Comparison of ENCODE assay signal across 23 cellular contexts in the genomic region with DNA sequence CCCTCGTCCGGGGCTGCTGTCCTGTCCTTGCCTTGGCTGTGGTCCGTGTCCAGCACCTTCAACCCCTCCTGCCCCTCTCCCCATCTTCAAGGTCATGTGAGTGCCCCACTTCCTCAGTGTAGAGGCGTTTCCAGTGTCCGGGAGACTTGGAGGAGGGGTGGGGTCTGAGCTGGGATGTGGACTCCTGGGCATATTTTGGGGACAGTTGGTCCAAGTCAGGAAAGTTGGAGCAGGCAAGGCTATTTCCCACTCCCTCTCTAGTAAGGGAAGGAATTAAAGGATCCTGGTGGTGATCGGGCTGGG. TPM values are rescaled to one million over a fixed set of nuclear protein-coding genes. Genes with fewer than 3 reads are reported as not detected.
DNase-seq lines count a peak whose midpoint lies in the region; ATAC-seq, FAIRE-seq and TF ChIP-seq lines count a peak whose summit lies in the region.
"Had no signal": no experiment of that assay in that cellular context is flagged by ENCODE, and none has a peak within 500 bp of the region (broad histone marks: within the 10 kb centered on the region; RNA-seq: fewer than 3 reads in every experiment).

No MANE protein-coding gene starts in this region.

- no peak overlapping the region for H2AFZ ChIP-seq in HepG2 (ENCODE audit: low read length)

- in situ Hi-C loops in HepG2 (cut with HindIII; ENCODE audit: extremely low pct_ligation_motif_present, low pct_unique_long_range_greater_than_20kb) = no loop called here

- H3K79me2 ChIP-seq in HepG2 (ENCODE audit: insufficient read depth, low read length) = peaks cover 59% of the 10 kb centered on the region

- peaks cover 2% of the 10 kb centered on the region for H3K36me3 Mint-ChIP-seq in activated naive CD8-positive, alpha-beta T cell
- H3K36me3 Mint-ChIP-seq in activated naive CD8-positive, alpha-beta T cell treated with anti-CD3 and anti-CD28 coated beads for 36 hours = peaks cover 2% of the 10 kb centered on the region
- H3K36me3 Mint-ChIP-seq in T-helper 17 cell (ENCODE audit: low read depth) = no peaks in the 10 kb centered on the region

- no peak overlapping the region for H3K27ac Mint-ChIP-seq in activated naive CD8-positive, alpha-beta T cell
- H3K27ac Mint-ChIP-seq in activated naive CD8-positive, alpha-beta T cell treated with anti-CD3 and anti-CD28 coated beads for 36 hours = no peak overlapping the region
- no peak overlapping the region for H3K27ac Mint-ChIP-seq in T-helper 17 cell
- H3K27ac Mint-ChIP-seq: activated CD4-positive, alpha-beta T cell treated with anti-CD3 and anti-CD28 coated beads for 36 hours; activated naive CD4-positive, alpha-beta T cell treated with anti-CD3 and anti-CD28 coated beads for 36 hours had no signal

- 92% methylated on average over 4 of the region's 6 CpGs for WGBS in HepG2 (ENCODE audit: low lambda C conversion rate)

- POLR2A ChIA-PET in HepG2 (lab: Yijun Ruan, JAX) = interaction anchor here (1.6 kb wide), 1 partner anchor 16 kb away, joined by 3 read pairs; no protein-coding TSS in a partner anchor

- TF ChIP-seq RAD21 in HepG2 (CRISPR knock-in tag; IDR thresholded peaks at IDR 0.05) = no peak

- peaks cover 25% of the 10 kb centered on the region for H3K4me1 Mint-ChIP-seq in activated naive CD8-positive, alpha-beta T cell (ENCODE audit: low read depth)
- peaks cover 12% of the 10 kb centered on the region for H3K4me1 Mint-ChIP-seq in activated naive CD8-positive, alpha-beta T cell treated with anti-CD3 and anti-CD28 coated beads for 36 hours
- peaks cover 22% of the 10 kb centered on the region for H3K4me1 Mint-ChIP-seq in T-helper 17 cell

- H3K4me1 ChIP-seq in HepG2 (ENCODE audit: insufficient read depth, low read length) (peaks cover 56% of the 10 kb centered on the region), skeletal muscle satellite cell (ENCODE audit: control insufficient read depth, insufficient read depth, low read length) (peaks cover 28% of the 10 kb centered on the region)

- no peaks in the 10 kb centered on the region for H3K27me3 Mint-ChIP-seq in activated naive CD8-positive, alpha-beta T cell
- no peaks in the 10 kb centered on the region for H3K27me3 Mint-ChIP-seq in activated naive CD8-positive, alpha-beta T cell treated with anti-CD3 and anti-CD28 coated beads for 36 hours
- no peaks in the 10 kb centered on the region for H3K27me3 Mint-ChIP-seq in T-helper 17 cell
- H3K27me3 Mint-ChIP-seq: activated CD4-positive, alpha-beta T cell treated with anti-CD3 and anti-CD28 coated beads for 36 hours had no signal

- no peak for FAIRE-seq in HepG2 (lab: Jason Lieb, UNC)
- FAIRE-seq: A549, HTR-8/SVneo had no signal

- intact Hi-C loops in HepG2 (cut with micrococcal nuclease; ENCODE audit: unreplicated experiment) = no loop called here

- peaks cover 38% of the 10 kb centered on the region for H4K20me1 ChIP-seq in HepG2 (ENCODE audit: insufficient read depth, low read length)

- H3K27me3 ChIP-seq in HepG2 (ENCODE audit: control insufficient read depth in 1 of 2, insufficient read depth in 2 of 2, low read length in 2 of 2) = peaks cover 0 to 11% of the 10 kb centered on the region in 2 experiments; a peak in 1 of 5 replicates
- no peaks in the 10 kb centered on the region for H3K27me3 ChIP-seq in skeletal muscle satellite cell (ENCODE audit: control insufficient read depth, insufficient read depth, low read length)
- H3K27me3 ChIP-seq: MG63, uterus had no signal

- ATAC-seq in T-helper 17 cell = no peak
- no peak for ATAC-seq in HepG2
- ATAC-seq: A549; activated CD4-positive, alpha-beta T cell treated with anti-CD3 and anti-CD28 coated beads for 36 hours had no signal

- CTCF ChIA-PET in HepG2 (lab: Yijun Ruan, JAX; ENCODE audit: low intra/inter-chr PET ratio, low total read pairs) = no interaction called here

- H3K36me3 ChIP-seq in HepG2 (replicated peaks in 1 of 2; ENCODE audit: control insufficient read depth in 1 of 2, insufficient read depth in 2 of 2, low read length in 2 of 2) (peaks cover 2 to 9% of the 10 kb centered on the region in 2 experiments; a peak in 2 of 5 replicates), skeletal muscle satellite cell (ENCODE audit: insufficient read depth, low read length) (no peaks in the 10 kb centered on the region)
- H3K36me3 ChIP-seq: MG63, uterus had no signal

- H3K4me2 ChIP-seq in HepG2 (ENCODE audit: low read depth, low read length) (peak overlapping the region; percentile 46; the same call in 1 of the 2 replicates), skeletal muscle satellite cell (ENCODE audit: low read length) (peak overlapping the region; percentile 66)
- H3K4me2 ChIP-seq: A549 had no signal

- peak overlapping the region; percentile 23 for H3K4me3 Mint-ChIP-seq in activated naive CD8-positive, alpha-beta T cell
- H3K4me3 Mint-ChIP-seq in activated naive CD8-positive, alpha-beta T cell treated with anti-CD3 and anti-CD28 coated beads for 36 hours = no peak overlapping the region
- H3K4me3 Mint-ChIP-seq in T-helper 17 cell = peak overlapping the region; percentile 45
- H3K4me3 Mint-ChIP-seq: activated CD4-positive, alpha-beta T cell treated with anti-CD3 and anti-CD28 coated beads for 36 hours; activated naive CD4-positive, alpha-beta T cell treated with anti-CD3 and anti-CD28 coated beads for 36 hours had no signal

- no peak for TF ChIP-seq POLR2A in HepG2 (IDR thresholded peaks at IDR 0.05; ENCODE audit: insufficient read depth in 1 of 2, low read depth in 2 of 2, low read length in 2 of 2)

- H3K9ac ChIP-seq in HepG2 (ENCODE audit: insufficient read depth, low read depth, low read length) (peak overlapping the region; percentile 25; the same call in 1 of the 2 replicates), skeletal muscle satellite cell (ENCODE audit: low read depth, low read length) (no peak overlapping the region)

- no peaks in the 10 kb centered on the region for H3K9me3 ChIP-seq in T-helper 17 cell (ENCODE audit: control insufficient read depth, low read length, poor library complexity, severe bottlenecking)
- no peaks in the 10 kb centered on the region for H3K9me3 ChIP-seq in HepG2 (ENCODE audit: low read length)
- no peaks in the 10 kb centered on the region for H3K9me3 ChIP-seq in skeletal muscle satellite cell (replicated peaks; ENCODE audit: low read length)
- H3K9me3 ChIP-seq: A549, MG63, uterus had no signal

- no TSS peak for BruUV-seq in HepG2 (replicated peaks; lab: Mats Ljungman, UMichigan)

- no peak for DNase-seq in activated naive CD8-positive, alpha-beta T cell treated with anti-CD3 and anti-CD28 coated beads for 36 hours
- DNase-seq in T-helper 17 cell (no peak), HepG2 (ENCODE audit: low spot score) (no peak), dedifferentiated amniotic fluid mesenchymal stem cell (ENCODE audit: extremely low spot score) (no peak), NCI-H1105 (lab: John Stamatoyannopoulos, UW) (no peak)
- no peak for DNase-seq in stimulated activated CD4-positive, alpha-beta T cell treated with anti-CD3 and anti-CD28 coated beads, Interleukin-4, amount 100 ng/mL, for 1 hour
- DNase-seq: activated CD4-positive, alpha-beta T cell treated with anti-CD3 and anti-CD28 coated beads for 36 hours; activated CD8-positive, alpha-beta memory T cell treated with anti-CD3 and anti-CD28 coated beads, Interleukin-2, amount 50 U/mL, for 48 hours; activated naive CD4-positive, alpha-beta T cell treated with anti-CD3 and anti-CD28 coated beads for 36 hours; Calu3; GF-D8; H7; MG63; NCI-H187 treated with DMSO at 0.1 percent for 48 hours; NCI-H446 treated with DMSO at 0.1 percent for 48 hours; retina; SHP77; T1000; uterus had no signal

- no peaks in the 10 kb centered on the region for H3K9me3 Mint-ChIP-seq in activated naive CD8-positive, alpha-beta T cell (ENCODE audit: low read depth)
- H3K9me3 Mint-ChIP-seq in activated naive CD8-positive, alpha-beta T cell treated with anti-CD3 and anti-CD28 coated beads for 36 hours = no peaks in the 10 kb centered on the region
- H3K9me3 Mint-ChIP-seq: activated naive CD4-positive, alpha-beta T cell treated with anti-CD3 and anti-CD28 coated beads for 36 hours had no signal

- peak overlapping the region in 2 of 3 experiments; percentile 7 to 16; a peak in 1 of 6 replicates for H3K4me3 ChIP-seq in HepG2 (replicated peaks in 1 of 3; ENCODE audit: insufficient read depth in 1 of 3, low read depth in 2 of 3, low read length in 3 of 3)
- peak overlapping the region; percentile 39 for H3K4me3 ChIP-seq in skeletal muscle satellite cell (ENCODE audit: low read length)
- H3K4me3 ChIP-seq: A549, MG63, uterus had no signal

- TF ChIP-seq EP300 in HepG2 (IDR thresholded peaks at IDR 0.05; ENCODE audit: low read depth in 2 of 2, low read length in 2 of 2) = no peak
- no peak for TF ChIP-seq EP300 in HepG2 (CRISPR knock-in tag; IDR thresholded peaks at IDR 0.05; ENCODE audit: borderline replicate concordance)

- TF ChIP-seq CTCF in HepG2 (CRISPR knock-in tag; IDR thresholded peaks at IDR 0.05) = no peak

- no peak overlapping the region for H3K27ac ChIP-seq in HepG2 (ENCODE audit: extremely low read length, insufficient read depth, low read length)
- H3K27ac ChIP-seq: A549, uterus had no signal

RNA-seq across cellular contexts. Expression of a gene that starts 3.0 kb away (rescaled TPM):
- 10 to 100 TPM; 19.7 to 21.2 TPM for total RNA-seq in activated naive CD8-positive, alpha-beta T cell treated with anti-CD3 and anti-CD28 coated beads for 36 hours
- total RNA-seq in T-helper 17 cell = 10 to 100 TPM; 31.3 to 38.0 TPM
- total RNA-seq in HepG2 (2016; rRNA removed; fragmentation: Illumina TruSeq; extraction: Trizol) = 24.2 and 28.6 TPM in 2 replicates
- total RNA-seq in HepG2 (2016; cell fraction: cytosol; rRNA removed; fragmentation: Illumina TruSeq; extraction: Trizol; ENCODE audit: low read depth) = 16.2 and 16.7 TPM in 2 replicates
- 22.5 and 27.7 TPM in 2 replicates for total RNA-seq in HepG2 (2016; cell fraction: insoluble cytoplasmic fraction; rRNA removed; fragmentation: Illumina TruSeq; extraction: Trizol)
- total RNA-seq in HepG2 (2016; cell fraction: membrane; rRNA removed; fragmentation: Illumina TruSeq; extraction: Trizol) = 36.9 and 38.9 TPM in 2 replicates
- total RNA-seq in HepG2 (2016; cell fraction: nucleus; rRNA removed; fragmentation: Illumina TruSeq; extraction: Trizol) = 40.6 and 42.6 TPM in 2 replicates
- 66.2 and 80.8 TPM in 2 replicates for polyA plus RNA-seq in HepG2 (2011; rRNA removed)
- polyA plus RNA-seq in HepG2 (2011; cell fraction: cytosol; rRNA removed) = 32.3 and 37.9 TPM in 2 replicates
- 406 and 428 TPM in 2 replicates for polyA plus RNA-seq in HepG2 (2011; cell fraction: nucleus; rRNA removed)
- polyA plus RNA-seq in HepG2 (2012) = 37.8 and 47.7 TPM in 2 replicates
- polyA plus RNA-seq in HepG2 (2016; cell fraction: cytosol; fragmentation: Illumina TruSeq; extraction: Trizol; ENCODE audit: low read depth) = 13.4 and 15.5 TPM in 2 replicates
- 20.0 and 26.4 TPM in 2 replicates for polyA plus RNA-seq in HepG2 (2016; cell fraction: insoluble cytoplasmic fraction; fragmentation: Illumina TruSeq; extraction: Trizol; ENCODE audit: low read depth)
- polyA plus RNA-seq in HepG2 (2016; cell fraction: membrane; fragmentation: Illumina TruSeq; extraction: Trizol; ENCODE audit: low read depth) = 26.7 and 30.4 TPM in 2 replicates
- 92.0 and 96.8 TPM in 2 replicates for polyA plus RNA-seq in HepG2 (2016; cell fraction: nucleus; fragmentation: Illumina TruSeq; extraction: Trizol; ENCODE audit: insufficient read depth, low read depth)
- 38.9 and 82.6 TPM in 2 replicates for polyA minus RNA-seq in HepG2 (2011; rRNA and poly(A)+ RNA removed; ENCODE audit: low replicate concordance)
- 18.1 and 23.5 TPM in 2 replicates for polyA minus RNA-seq in HepG2 (2011; cell fraction: cytosol; rRNA and poly(A)+ RNA removed)
- polyA minus RNA-seq in HepG2 (2011; cell fraction: nucleus; rRNA and poly(A)+ RNA removed) = 119 and 121 TPM in 2 replicates
- 25.9 and 31.0 TPM in 2 replicates for total RNA-seq in skeletal muscle satellite cell (2012; rRNA removed)

RNA-seq across cellular contexts. Expression of a gene that starts 19.6 kb away (rescaled TPM):
- total RNA-seq in activated naive CD8-positive, alpha-beta T cell treated with anti-CD3 and anti-CD28 coated beads for 36 hours = under 1 TPM; 0.38 to 0.43 TPM
- total RNA-seq in T-helper 17 cell = 1 to 10 TPM; 1.1 to 2.7 TPM
- 0.07 TPM in 1 of 2 replicates, not detected in the other for total RNA-seq in HepG2 (2016; rRNA removed; fragmentation: Illumina TruSeq; extraction: Trizol)
- total RNA-seq in HepG2 (2016; cell fraction: cytosol; rRNA removed; fragmentation: Illumina TruSeq; extraction: Trizol; ENCODE audit: low read depth) = not detected in 2 replicates
- 0.09 TPM in 1 of 2 replicates, not detected in the other for total RNA-seq in HepG2 (2016; cell fraction: insoluble cytoplasmic fraction; rRNA removed; fragmentation: Illumina TruSeq; extraction: Trizol)
- total RNA-seq in HepG2 (2016; cell fraction: membrane; rRNA removed; fragmentation: Illumina TruSeq; extraction: Trizol) = not detected in 2 replicates
- 0.62 TPM in 1 of 2 replicates, not detected in the other for total RNA-seq in HepG2 (2016; cell fraction: nucleus; rRNA removed; fragmentation: Illumina TruSeq; extraction: Trizol)
- polyA plus RNA-seq in HepG2 (2011; rRNA removed) = 0.17 and 0.22 TPM in 2 replicates
- 0.10 and 0.16 TPM in 2 replicates for polyA plus RNA-seq in HepG2 (2011; cell fraction: cytosol; rRNA removed)
- 1.9 and 2.5 TPM in 2 replicates for polyA plus RNA-seq in HepG2 (2011; cell fraction: nucleus; rRNA removed)
- 0.21 and 0.29 TPM in 2 replicates for polyA plus RNA-seq in HepG2 (2012)
- polyA plus RNA-seq in HepG2 (2016; cell fraction: cytosol; fragmentation: Illumina TruSeq; extraction: Trizol; ENCODE audit: low read depth) = 0.07 TPM in 1 of 2 replicates, not detected in the other
- not detected in 2 replicates for polyA plus RNA-seq in HepG2 (2016; cell fraction: insoluble cytoplasmic fraction; fragmentation: Illumina TruSeq; extraction: Trizol; ENCODE audit: low read depth)
- polyA plus RNA-seq in HepG2 (2016; cell fraction: membrane; fragmentation: Illumina TruSeq; extraction: Trizol; ENCODE audit: low read depth) = not detected in 2 replicates
- 0.53 TPM in 1 of 2 replicates, not detected in the other for polyA plus RNA-seq in HepG2 (2016; cell fraction: nucleus; fragmentation: Illumina TruSeq; extraction: Trizol; ENCODE audit: insufficient read depth, low read depth)
- 0.12 TPM in 1 of 2 replicates, not detected in the other for polyA minus RNA-seq in HepG2 (2011; rRNA and poly(A)+ RNA removed; ENCODE audit: low replicate concordance)
- not detected in 2 replicates for polyA minus RNA-seq in HepG2 (2011; cell fraction: cytosol; rRNA and poly(A)+ RNA removed)
- polyA minus RNA-seq in HepG2 (2011; cell fraction: nucleus; rRNA and poly(A)+ RNA removed) = 0.25 and 0.26 TPM in 2 replicates
- 10.5 and 10.6 TPM in 2 replicates for total RNA-seq in skeletal muscle satellite cell (2012; rRNA removed)
- total RNA-seq: activated naive CD4-positive, alpha-beta T cell treated with anti-CD3 and anti-CD28 coated beads for 36 hours had no signal

RNA-seq across cellular contexts. Expression of a gene that starts 34.2 kb away (rescaled TPM):
- 10 to 100 TPM; 22.7 to 22.9 TPM for total RNA-seq in activated naive CD8-positive, alpha-beta T cell treated with anti-CD3 and anti-CD28 coated beads for 36 hours
- total RNA-seq in T-helper 17 cell (10 to 100 TPM; 20.3 to 22.9 TPM), HepG2 (2016; rRNA removed; fragmentation: Illumina TruSeq; extraction: Trizol) (11.0 and 16.0 TPM in 2 replicates)
- total RNA-seq in HepG2 (2016; cell fraction: cytosol; rRNA removed; fragmentation: Illumina TruSeq; extraction: Trizol; ENCODE audit: low read depth) = 6.7 and 8.0 TPM in 2 replicates
- 10.1 and 16.2 TPM in 2 replicates for total RNA-seq in HepG2 (2016; cell fraction: insoluble cytoplasmic fraction; rRNA removed; fragmentation: Illumina TruSeq; extraction: Trizol)
- 7.6 and 8.2 TPM in 2 replicates for total RNA-seq in HepG2 (2016; cell fraction: membrane; rRNA removed; fragmentation: Illumina TruSeq; extraction: Trizol)
- 15.9 and 16.6 TPM in 2 replicates for total RNA-seq in HepG2 (2016; cell fraction: nucleus; rRNA removed; fragmentation: Illumina TruSeq; extraction: Trizol)
- polyA plus RNA-seq in HepG2 (2011; rRNA removed) = 6.5 and 11.5 TPM in 2 replicates
- polyA plus RNA-seq in HepG2 (2011; cell fraction: cytosol; rRNA removed) = 4.1 and 4.4 TPM in 2 replicates
- 40.0 and 46.9 TPM in 2 replicates for polyA plus RNA-seq in HepG2 (2011; cell fraction: nucleus; rRNA removed)
- polyA plus RNA-seq in HepG2 (2012) = 7.4 and 8.9 TPM in 2 replicates
- 4.4 and 5.5 TPM in 2 replicates for polyA plus RNA-seq in HepG2 (2016; cell fraction: cytosol; fragmentation: Illumina TruSeq; extraction: Trizol; ENCODE audit: low read depth)
- 8.5 and 12.2 TPM in 2 replicates for polyA plus RNA-seq in HepG2 (2016; cell fraction: insoluble cytoplasmic fraction; fragmentation: Illumina TruSeq; extraction: Trizol; ENCODE audit: low read depth)
- polyA plus RNA-seq in HepG2 (2016; cell fraction: membrane; fragmentation: Illumina TruSeq; extraction: Trizol; ENCODE audit: low read depth) = 4.9 and 6.3 TPM in 2 replicates
- 33.7 and 41.8 TPM in 2 replicates for polyA plus RNA-seq in HepG2 (2016; cell fraction: nucleus; fragmentation: Illumina TruSeq; extraction: Trizol; ENCODE audit: insufficient read depth, low read depth)
- 3.4 and 4.4 TPM in 2 replicates for polyA minus RNA-seq in HepG2 (2011; rRNA and poly(A)+ RNA removed; ENCODE audit: low replicate concordance)
- polyA minus RNA-seq in HepG2 (2011; cell fraction: cytosol; rRNA and poly(A)+ RNA removed) = 1.4 TPM in 1 of 2 replicates, not detected in the other
- polyA minus RNA-seq in HepG2 (2011; cell fraction: nucleus; rRNA and poly(A)+ RNA removed) = 11.8 and 15.5 TPM in 2 replicates
- total RNA-seq in skeletal muscle satellite cell (2012; rRNA removed) = 9.9 and 15.5 TPM in 2 replicates

RNA-seq across cellular contexts. Expression of a gene that starts 34.5 kb away (rescaled TPM):
- total RNA-seq in activated naive CD8-positive, alpha-beta T cell treated with anti-CD3 and anti-CD28 coated beads for 36 hours = 100 to 1,000 TPM; 284 to 287 TPM
- total RNA-seq in T-helper 17 cell = 100 to 1,000 TPM in 1 of 2 donors, 10 to 100 TPM in 1; 98.4 to 120 TPM
- 753 and 1,048 TPM in 2 replicates for total RNA-seq in HepG2 (2016; rRNA removed; fragmentation: Illumina TruSeq; extraction: Trizol)
- 458 and 593 TPM in 2 replicates for total RNA-seq in HepG2 (2016; cell fraction: cytosol; rRNA removed; fragmentation: Illumina TruSeq; extraction: Trizol; ENCODE audit: low read depth)
- total RNA-seq in HepG2 (2016; cell fraction: insoluble cytoplasmic fraction; rRNA removed; fragmentation: Illumina TruSeq; extraction: Trizol) = 792 and 1,109 TPM in 2 replicates
- total RNA-seq in HepG2 (2016; cell fraction: membrane; rRNA removed; fragmentation: Illumina TruSeq; extraction: Trizol) = 613 and 660 TPM in 2 replicates
- 219 and 249 TPM in 2 replicates for total RNA-seq in HepG2 (2016; cell fraction: nucleus; rRNA removed; fragmentation: Illumina TruSeq; extraction: Trizol)
- polyA plus RNA-seq in HepG2 (2011; rRNA removed) = 301 and 305 TPM in 2 replicates
- 507 and 666 TPM in 2 replicates for polyA plus RNA-seq in HepG2 (2011; cell fraction: cytosol; rRNA removed)
- 133 and 152 TPM in 2 replicates for polyA plus RNA-seq in HepG2 (2011; cell fraction: nucleus; rRNA removed)
- polyA plus RNA-seq in HepG2 (2012) = 451 and 767 TPM in 2 replicates
- 482 and 603 TPM in 2 replicates for polyA plus RNA-seq in HepG2 (2016; cell fraction: cytosol; fragmentation: Illumina TruSeq; extraction: Trizol; ENCODE audit: low read depth)
- polyA plus RNA-seq in HepG2 (2016; cell fraction: insoluble cytoplasmic fraction; fragmentation: Illumina TruSeq; extraction: Trizol; ENCODE audit: low read depth) = 926 and 995 TPM in 2 replicates
- polyA plus RNA-seq in HepG2 (2016; cell fraction: membrane; fragmentation: Illumina TruSeq; extraction: Trizol; ENCODE audit: low read depth) = 496 and 594 TPM in 2 replicates
- polyA plus RNA-seq in HepG2 (2016; cell fraction: nucleus; fragmentation: Illumina TruSeq; extraction: Trizol; ENCODE audit: insufficient read depth, low read depth) = 426 and 431 TPM in 2 replicates
- polyA minus RNA-seq in HepG2 (2011; rRNA and poly(A)+ RNA removed; ENCODE audit: low replicate concordance) = 68.8 and 71.4 TPM in 2 replicates
- polyA minus RNA-seq in HepG2 (2011; cell fraction: cytosol; rRNA and poly(A)+ RNA removed) = 62.0 and 63.6 TPM in 2 replicates
- polyA minus RNA-seq in HepG2 (2011; cell fraction: nucleus; rRNA and poly(A)+ RNA removed) = 23.6 and 38.7 TPM in 2 replicates
- total RNA-seq in skeletal muscle satellite cell (2012; rRNA removed) = 87.2 and 96.1 TPM in 2 replicates
